ENCODE assay signal across 10 cellular contexts in the genomic region with DNA sequence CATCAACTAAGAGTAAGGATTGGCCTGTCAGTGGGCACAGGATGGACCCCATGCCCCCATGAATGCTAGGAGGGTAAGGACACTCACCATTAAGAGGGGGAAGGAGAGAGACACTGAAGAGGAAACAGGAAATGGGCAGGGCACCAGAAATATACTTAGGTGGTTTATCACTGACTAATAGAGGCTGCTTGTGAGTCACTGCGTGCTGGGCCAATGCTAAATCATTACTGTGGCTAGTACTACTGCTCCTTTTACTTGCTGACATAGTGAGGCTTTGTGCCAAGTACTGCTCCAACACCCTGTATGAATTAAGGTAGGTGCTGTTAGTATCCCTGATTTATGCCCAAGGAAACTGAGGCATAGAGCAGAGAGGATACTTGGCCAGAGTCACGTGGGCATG.
DNase-seq lines count a peak whose midpoint lies in the region; ATAC-seq and TF ChIP-seq lines count a peak whose summit lies in the region.
"Had no signal": no experiment of that assay in that cellular context is flagged by ENCODE, and none has a peak within 500 bp of the region (broad histone marks: within the 10 kb centered on the region; RNA-seq: fewer than 3 reads in every experiment).

No MANE protein-coding gene starts in this region.

- TF ChIP-seq CTCF in PC-9 (conservative IDR thresholded peaks at IDR 0.05) (no peak), fibroblast of pulmonary artery (IDR thresholded peaks at IDR 0.05; ENCODE audit: low read length, missing control alignments) (no peak)

- DNase-seq in AG08396 (ENCODE audit: low spot score) (peak; percentile 47), PC-9 (peak; percentile 15 to 51), fibroblast of pulmonary artery (ENCODE audit: low read depth) (peak; percentile 67), DMS114 treated with DMSO at 0.1 percent for 48 hours (lab: John Stamatoyannopoulos, UW; ENCODE audit: unreplicated experiment) (no peak), superior temporal gyrus (ENCODE audit: extremely low spot score) (no peak)
- DNase-seq: body of pancreas, MM.1S had no signal

- POLR2A ChIA-PET in PC-9 (lab: Charles Lee; ENCODE audit: unreplicated experiment) = no interaction called here

- H3K9me3 ChIP-seq in PC-9 (ENCODE audit: insufficient read depth, low read depth) = no peaks in the 10 kb centered on the region
- H3K9me3 ChIP-seq: body of pancreas had no signal

- H3K36me3 ChIP-seq in PC-9 (ENCODE audit: low read depth) = no peaks in the 10 kb centered on the region

- H3K9me2 ChIP-seq in PC-9 (ENCODE audit: insufficient read depth) = no peaks in the 10 kb centered on the region

- H3K4me1 ChIP-seq in PC-9 (replicated peaks; ENCODE audit: insufficient read depth) = peaks cover 3% of the 10 kb centered on the region; the same call in 1 of the 2 replicates
- H3K4me1 ChIP-seq: body of pancreas had no signal

- no peak overlapping the region for H3K4me2 ChIP-seq in PC-9

- BruUV-seq in PC-9 (replicated peaks; lab: Mats Ljungman, UMichigan) = no TSS peak

- H3K4me3 ChIP-seq in PC-9 (no peak overlapping the region), fibroblast of pulmonary artery (replicated peaks; ENCODE audit: low read depth, low read length) (no peak overlapping the region)
- H3K4me3 ChIP-seq: body of pancreas had no signal

- intact Hi-C loops in PC-9 (cut with micrococcal nuclease; ENCODE audit: unreplicated experiment) = loop anchor here (1.0 kb wide), 1 partner anchor 109 kb away; no protein-coding TSS in a partner anchor

- H3K27ac ChIP-seq in PC-9 = no peak overlapping the region
- H3K27ac ChIP-seq: body of pancreas had no signal

- no peaks in the 10 kb centered on the region for H4K20me1 ChIP-seq in PC-9 (ENCODE audit: insufficient read depth)

- H3K27me3 ChIP-seq in PC-9 (ENCODE audit: insufficient read depth, low read depth) = no peaks in the 10 kb centered on the region
- H3K27me3 ChIP-seq: body of pancreas had no signal

- H3K79me2 ChIP-seq in PC-9 (ENCODE audit: low read depth) = no peaks in the 10 kb centered on the region

- peak; percentile 82 for ATAC-seq in GM18520 (IDR thresholded peaks at IDR 0.05; ENCODE audit: unreplicated experiment)
- ATAC-seq in GM19452 (IDR thresholded peaks at IDR 0.05; ENCODE audit: unreplicated experiment) = no peak
- ATAC-seq in HG03521 (IDR thresholded peaks at IDR 0.05; ENCODE audit: unreplicated experiment) = no peak
- ATAC-seq: body of pancreas had no signal

- no peak overlapping the region for H2AFZ ChIP-seq in PC-9

- no peaks in the 10 kb centered on the region for H3F3A ChIP-seq in PC-9 (ENCODE audit: insufficient read depth, low read depth)

- CTCF ChIA-PET in PC-9 (lab: Charles Lee) = no interaction called here

Comparison
In these comparisons a context has a peak if more than half of its experiments do, and no peak if none do; other contexts are left out.
1. DNase-seq: peak in AG08396 (single experiment), PC-9 (2 of 2) and fibroblast of pulmonary artery (single experiment); none in DMS114 treated with DMSO at 0.1 percent for 48 hours (single experiment) and superior temporal gyrus (single experiment).